Comparison of ENCODE assay signal across 1 cellular context in genomic region chr15:78762386-78762961, GRCh38. TPM values are rescaled to one million over a fixed set of nuclear protein-coding genes. Genes with fewer than 3 reads are reported as not detected.
"Had no signal": no experiment of that assay in that cellular context is flagged by ENCODE, and none has a peak within 500 bp of the region (broad histone marks: within the 10 kb centered on the region; RNA-seq: fewer than 3 reads in every experiment).

No MANE protein-coding gene starts in this region.

RNA-seq across cellular contexts. Expression of gene ADAMTS7, which starts 48.8 kb away (rescaled TPM):
- polyA plus RNA-seq: naive thymus-derived CD8-positive, alpha-beta T cell had no signal
